11 cellular contexts compared by ENCODE assay signal in genomic region chr9:89359018-89359417, GRCh38. TPM values are rescaled to one million over a fixed set of nuclear protein-coding genes. Genes with fewer than 3 reads are reported as not detected.
DNase-seq lines count a peak whose midpoint lies in the region; ATAC-seq, FAIRE-seq and TF ChIP-seq lines count a peak whose summit lies in the region.
"Had no signal": no experiment of that assay in that cellular context is flagged by ENCODE, and none has a peak within 500 bp of the region (broad histone marks: within the 10 kb centered on the region; RNA-seq: fewer than 3 reads in every experiment).

No MANE protein-coding gene starts in this region.

- ATAC-seq in GM12878 (peak; percentile 30; the same call in 1 of the 3 replicates), HG03108 (IDR thresholded peaks at IDR 0.05; ENCODE audit: unreplicated experiment) (no peak)
- ATAC-seq in natural killer cell treated with Interleukin-12 subunit alpha and Interleukin-12 subunit beta and Interleukin-15 and Interleukin-18, amount 100 ng/mL, for 72 hours: no peak

- TF ChIP-seq CTCF in GM12878 (IDR thresholded peaks at IDR 0.05 in 2 of 3, conservative IDR thresholded peaks at IDR 0.05 in 1 of 3; ENCODE audit: control insufficient read depth in 2 of 3, extremely low read depth in 1 of 3, insufficient read depth in 1 of 3, low read depth in 3 of 3, low read length in 3 of 3) (no peak), esophagus squamous epithelium (IDR thresholded peaks at IDR 0.05) (no peak)

- H3K27ac ChIP-seq in GM12878 (ENCODE audit: control insufficient read depth, insufficient read depth) (no peak overlapping the region), esophagus squamous epithelium (no peak overlapping the region)

- H3K4me3 ChIP-seq in GM12878: no peak overlapping the region
- no peak overlapping the region for H3K4me3 ChIP-seq in esophagus squamous epithelium

- no peak for TF ChIP-seq EP300 in GM12878 (IDR thresholded peaks at IDR 0.05; ENCODE audit: borderline replicate concordance in 1 of 2, control insufficient read depth in 1 of 2, low read depth in 2 of 2, low read length in 2 of 2)

- H3K27me3 Mint-ChIP-seq in natural killer cell treated with Interleukin-12 subunit alpha and Interleukin-12 subunit beta and Interleukin-15 and Interleukin-18, amount 100 ng/mL, for 72 hours: no peaks in the 10 kb centered on the region
- H3K27me3 Mint-ChIP-seq: activated naive CD8-positive, alpha-beta T cell treated with anti-CD3 and anti-CD28 coated beads, Interleukin-2, amount 10 ng/mL, durations not matched to agents 7 days and 5 days had no signal

- in situ Hi-C loops in GM12878 (cut with MboI): no loop called here

- POLR2A ChIA-PET in GM12878 (lab: Charles Lee): no interaction called here

- H3K27ac Mint-ChIP-seq in natural killer cell treated with Interleukin-12 subunit alpha and Interleukin-12 subunit beta and Interleukin-15 and Interleukin-18, amount 100 ng/mL, for 72 hours: peak overlapping the region; percentile 28 to 54
- H3K27ac Mint-ChIP-seq: activated naive CD8-positive, alpha-beta T cell treated with anti-CD3 and anti-CD28 coated beads, Interleukin-2, amount 10 ng/mL, durations not matched to agents 7 days and 5 days; T-helper 2 cell treated with Interferon-gamma antibody and Interleukin-4, amounts not matched to agents 5 μg/mL and 100 μg/mL, for 36 hours had no signal

- no peaks in the 10 kb centered on the region for H3K9me3 Mint-ChIP-seq in natural killer cell treated with Interleukin-12 subunit alpha and Interleukin-12 subunit beta and Interleukin-15 and Interleukin-18, amount 100 ng/mL, for 72 hours
- H3K9me3 Mint-ChIP-seq: activated naive CD8-positive, alpha-beta T cell treated with anti-CD3 and anti-CD28 coated beads, Interleukin-2, amount 10 ng/mL, durations not matched to agents 7 days and 5 days; T-helper 2 cell treated with Interferon-gamma antibody and Interleukin-4, amounts not matched to agents 5 μg/mL and 100 μg/mL, for 36 hours had no signal

- H4K20me1 ChIP-seq in GM12878 (ENCODE audit: control insufficient read depth, insufficient read depth): no peaks in the 10 kb centered on the region; the same call in 1 of the 2 replicates

- no peak overlapping the region for H3K9ac ChIP-seq in GM12878 (ENCODE audit: control insufficient read depth, insufficient read depth, low read length)

- no peaks in the 10 kb centered on the region for H3K27me3 ChIP-seq in GM12878 (replicated peaks in 1 of 2; ENCODE audit: control insufficient read depth in 2 of 2, insufficient read depth in 2 of 2, low read length in 1 of 2)
- no peaks in the 10 kb centered on the region for H3K27me3 ChIP-seq in esophagus squamous epithelium

- no peak overlapping the region for H3K4me3 Mint-ChIP-seq in natural killer cell treated with Interleukin-12 subunit alpha and Interleukin-12 subunit beta and Interleukin-15 and Interleukin-18, amount 100 ng/mL, for 72 hours
- H3K4me3 Mint-ChIP-seq: activated naive CD8-positive, alpha-beta T cell treated with anti-CD3 and anti-CD28 coated beads, Interleukin-2, amount 10 ng/mL, durations not matched to agents 7 days and 5 days; T-helper 2 cell treated with Interferon-gamma antibody and Interleukin-4, amounts not matched to agents 5 μg/mL and 100 μg/mL, for 36 hours had no signal

- DNase-seq in COR-L47 (lab: John Stamatoyannopoulos, UW) (peak; percentile 58), NCI-H2029 treated with DMSO at 0.1 percent for 48 hours (lab: John Stamatoyannopoulos, UW) (peak; percentile 61), GM12878 (ENCODE audit: low read depth, low spot score) (no peak), SK-N-DZ (ENCODE audit: low spot score) (no peak), posterior vena cava (ENCODE audit: low spot score) (no peak), esophagus squamous epithelium (lab: John Stamatoyannopoulos, UW) (no peak)
- no peak for DNase-seq in natural killer cell treated with Interleukin-12 subunit alpha and Interleukin-12 subunit beta and Interleukin-15 and Interleukin-18, amount 100 ng/mL, for 72 hours (ENCODE audit: low spot score)
- DNase-seq: activated naive CD8-positive, alpha-beta T cell treated with anti-CD3 and anti-CD28 coated beads, Interleukin-2, amount 10 ng/mL, durations not matched to agents 7 days and 5 days; NCI-H1048 had no signal

- no peak overlapping the region for H3K4me2 ChIP-seq in GM12878 (ENCODE audit: control insufficient read depth, insufficient read depth)

- no peaks in the 10 kb centered on the region for H3K79me2 ChIP-seq in GM12878 (ENCODE audit: control insufficient read depth, insufficient read depth, low read length)

- H3K36me3 ChIP-seq in GM12878 (ENCODE audit: control insufficient read depth in 2 of 2, insufficient read depth in 2 of 2, low read length in 1 of 2) (peaks cover 29 to 38% of the 10 kb centered on the region in 2 experiments), esophagus squamous epithelium (peaks cover 8 to 99% (median 58%) of the 10 kb centered on the region in 3 donors)

- no TSS peak for BruUV-seq in GM12878 (replicated peaks; lab: Mats Ljungman, UMichigan)

- H3K36me3 Mint-ChIP-seq in natural killer cell treated with Interleukin-12 subunit alpha and Interleukin-12 subunit beta and Interleukin-15 and Interleukin-18, amount 100 ng/mL, for 72 hours: peaks cover 24% of the 10 kb centered on the region

- intact Hi-C loops in GM12878 (cut with micrococcal nuclease; ENCODE audit: unreplicated experiment) (no loop called here), posterior vena cava (cut with DNase I) (no loop called here), esophagus squamous epithelium (cut with DNase I) (no loop called here)

- no peak overlapping the region for H2AFZ ChIP-seq in GM12878 (ENCODE audit: control insufficient read depth, low read depth, low read length)

- RAD21 ChIA-PET in GM12878 (lab: Charles Lee; ENCODE audit: unreplicated experiment): no interaction called here

- TF ChIP-seq RAD21 in GM12878 (IDR thresholded peaks at IDR 0.05; ENCODE audit: insufficient read depth, low read depth, low read length): no peak

- H3K4me1 ChIP-seq in GM12878 (ENCODE audit: control insufficient read depth, insufficient read depth, low read length) (no peaks in the 10 kb centered on the region), esophagus squamous epithelium (peaks cover 0 to 12% (median 0%) of the 10 kb centered on the region in 3 donors)

- SMC1A ChIA-PET in GM12878 (lab: Charles Lee; ENCODE audit: uncharacterized antibody, unreplicated experiment): interaction anchor here (1.1 to 1.2 kb wide), 2 partner anchors 10 to 16 kb away, joined by 3 to 4 read pairs; no protein-coding TSS in a partner anchor

- WGBS in GM12878 (ENCODE audit: insufficient coverage, insufficient replicate concordance, low lambda C conversion rate, missing lambda C conversion rate): 100% methylated on average over 3 of the region's 3 CpGs
- 60 to 69% methylated on average over 2 to 3 of the region's 3 CpGs for WGBS in esophagus squamous epithelium, 2 donors

- CTCF ChIA-PET in GM12878 (lab: Yijun Ruan, JAX): interaction anchor here (0.7 to 3.1 kb wide), 2 partner anchors 32 to 189 kb away, joined by 3 to 12 read pairs; no protein-coding TSS in a partner anchor

- no peaks in the 10 kb centered on the region for H3K9me3 ChIP-seq in GM12878 (replicated peaks; ENCODE audit: control insufficient read depth, insufficient read depth, low read length)
- no peaks in the 10 kb centered on the region for H3K9me3 ChIP-seq in esophagus squamous epithelium

- FAIRE-seq in GM12878 (lab: Jason Lieb, UNC): no peak

- H3K4me1 Mint-ChIP-seq in natural killer cell treated with Interleukin-12 subunit alpha and Interleukin-12 subunit beta and Interleukin-15 and Interleukin-18, amount 100 ng/mL, for 72 hours (ENCODE audit: low read depth in 2 of 2): peaks cover 18 to 21% of the 10 kb centered on the region in 2 donors

- TF ChIP-seq POLR2A in GM12878 (IDR thresholded peaks at IDR 0.05; ENCODE audit: low read depth, low read length): no peak
- TF ChIP-seq POLR2A in esophagus squamous epithelium (IDR thresholded peaks at IDR 0.05): no peak

RNA-seq across cellular contexts. Expression of gene SECISBP2, which starts 40.7 kb away (rescaled TPM):
- 321 and 348 TPM in 2 replicates for total RNA-seq in GM12878 (2013; cell fraction: nucleolus; rRNA removed)
- total RNA-seq in GM12878 (2014; rRNA removed): 31.6 and 36.7 TPM in 2 replicates
- 38.2 and 39.7 TPM in 2 replicates for total RNA-seq in GM12878 (2014; rRNA removed; fragmentation: Illumina TruSeq; extraction: Trizol)
- 24.7 and 32.3 TPM in 2 replicates for total RNA-seq in GM12878 (2021)
- 20.6 TPM for polyA plus RNA-seq in GM12878 (2011; ENCODE audit: low read depth)
- 50.5 and 60.7 TPM in 2 replicates for polyA plus RNA-seq in GM12878 (2011; rRNA removed)
- polyA plus RNA-seq in GM12878 (2011; cell fraction: cytosol; rRNA removed): 24.4 and 28.6 TPM in 2 replicates
- 145 and 161 TPM in 2 replicates for polyA plus RNA-seq in GM12878 (2011; cell fraction: nucleus; rRNA removed)
- polyA plus RNA-seq in GM12878 (2012): 25.4 and 30.0 TPM in 2 replicates
- 48.3 and 67.1 TPM in 2 replicates for polyA plus RNA-seq in GM12878 (2014; fragmentation: Illumina TruSeq; extraction: Trizol)
- polyA plus RNA-seq in GM12878 (2014; fragmentation: Nextera tagmentation; extraction: Ambion mirVana): 1 to 10 TPM; 4.6 to 6.6 TPM
- 31.0 and 36.8 TPM in 2 replicates for polyA plus RNA-seq in GM12878 (2014; rRNA removed)
- 10 to 100 TPM; 22.5 to 27.4 TPM for polyA plus RNA-seq in GM12878 (2016; fragmentation: Nextera tagmentation; extraction: Ambion mirVana)
- 34.5 and 34.8 TPM in 2 replicates for polyA minus RNA-seq in GM12878 (2011; rRNA and poly(A)+ RNA removed)
- 8.3 and 12.6 TPM in 2 replicates for polyA minus RNA-seq in GM12878 (2011; cell fraction: cytosol; rRNA and poly(A)+ RNA removed)
- polyA minus RNA-seq in GM12878 (2011; cell fraction: nucleus; rRNA and poly(A)+ RNA removed): 43.3 and 71.2 TPM in 2 replicates
- 10 to 100 TPM; 43.1 to 63.6 TPM for total RNA-seq in natural killer cell treated with Interleukin-12 subunit alpha and Interleukin-12 subunit beta and Interleukin-15 and Interleukin-18, amount 100 ng/mL, for 72 hours
- 58.2 and 58.9 TPM in 2 replicates for polyA plus RNA-seq in SK-N-DZ (2014; cell fraction: cytosol; rRNA removed)
- 77.3 and 101 TPM in 2 replicates for polyA plus RNA-seq in SK-N-DZ (2014; cell fraction: nucleus; rRNA removed)
- 10 to 100 TPM; 35.2 to 36.3 TPM for total RNA-seq in posterior vena cava
- 10 to 100 TPM; 23.1 to 50.9 (median 27.7) TPM for total RNA-seq in esophagus squamous epithelium

RNA-seq across cellular contexts. Expression of gene CKS2, which starts 48.0 kb away (rescaled TPM):
- 12.2 and 17.4 TPM in 2 replicates for total RNA-seq in GM12878 (2013; cell fraction: nucleolus; rRNA removed)
- 197 and 220 TPM in 2 replicates for total RNA-seq in GM12878 (2014; rRNA removed)
- 362 and 378 TPM in 2 replicates for total RNA-seq in GM12878 (2014; rRNA removed; fragmentation: Illumina TruSeq; extraction: Trizol)
- 172 and 182 TPM in 2 replicates for total RNA-seq in GM12878 (2021)
- polyA plus RNA-seq in GM12878 (2011; ENCODE audit: low read depth): 227 TPM
- polyA plus RNA-seq in GM12878 (2011; rRNA removed): 628 and 736 TPM in 2 replicates
- 532 and 778 TPM in 2 replicates for polyA plus RNA-seq in GM12878 (2011; cell fraction: cytosol; rRNA removed)
- polyA plus RNA-seq in GM12878 (2011; cell fraction: nucleus; rRNA removed): 283 and 317 TPM in 2 replicates
- polyA plus RNA-seq in GM12878 (2012): 258 and 269 TPM in 2 replicates
- 287 and 324 TPM in 2 replicates for polyA plus RNA-seq in GM12878 (2014; fragmentation: Illumina TruSeq; extraction: Trizol)
- 1,000 to 10,000 TPM in 1 of 2 experiments, 100 to 1,000 TPM in 1; 781 to 1,251 TPM for polyA plus RNA-seq in GM12878 (2014; fragmentation: Nextera tagmentation; extraction: Ambion mirVana)
- polyA plus RNA-seq in GM12878 (2014; rRNA removed): 215 and 315 TPM in 2 replicates
- polyA plus RNA-seq in GM12878 (2016; fragmentation: Nextera tagmentation; extraction: Ambion mirVana): 100 to 1,000 TPM; 904 to 916 TPM
- polyA minus RNA-seq in GM12878 (2011; rRNA and poly(A)+ RNA removed): 241 and 311 TPM in 2 replicates
- polyA minus RNA-seq in GM12878 (2011; cell fraction: cytosol; rRNA and poly(A)+ RNA removed): 88.6 and 92.8 TPM in 2 replicates
- polyA minus RNA-seq in GM12878 (2011; cell fraction: nucleus; rRNA and poly(A)+ RNA removed): 23.5 and 28.1 TPM in 2 replicates
- 100 to 1,000 TPM in 1 of 2 donors, 10 to 100 TPM in 1; 90.2 to 165 TPM for total RNA-seq in natural killer cell treated with Interleukin-12 subunit alpha and Interleukin-12 subunit beta and Interleukin-15 and Interleukin-18, amount 100 ng/mL, for 72 hours
- 389 and 393 TPM in 2 replicates for polyA plus RNA-seq in SK-N-DZ (2014; cell fraction: cytosol; rRNA removed)
- polyA plus RNA-seq in SK-N-DZ (2014; cell fraction: nucleus; rRNA removed): 222 and 336 TPM in 2 replicates
- 1 to 10 TPM; 4.1 to 4.3 TPM for total RNA-seq in posterior vena cava
- 10 to 100 TPM; 17.9 to 93.5 (median 57.6) TPM for total RNA-seq in esophagus squamous epithelium

Comparison
In these comparisons a context has a peak if more than half of its experiments do, and no peak if none do; other contexts are left out.
1. DNase-seq: peak in COR-L47 (single experiment) and NCI-H2029 treated with DMSO at 0.1 percent for 48 hours (single experiment); none in GM12878 (single experiment), natural killer cell treated with Interleukin-12 subunit alpha and Interleukin-12 subunit beta and Interleukin-15 and Interleukin-18, amount 100 ng/mL, for 72 hours (single experiment), SK-N-DZ (single experiment), posterior vena cava (single experiment) and esophagus squamous epithelium (single experiment).